1 cellular context compared by ENCODE assay signal in genomic region chr9:133345596-133345995, GRCh38.
TF ChIP-seq lines count a peak whose summit lies in the region.

No MANE protein-coding gene starts in this region.

TF ChIP-seq in H1, 55 proteins besides CTCF, POLR2A, EP300 and RAD21:
- TF ChIP-seq SAP30 (IDR thresholded peaks at IDR 0.05; ENCODE audit: insufficient read depth, insufficient replicate concordance, low read length) (no peak), EGR1 (IDR thresholded peaks at IDR 0.05; ENCODE audit: borderline replicate concordance, low read depth, low read length) (no peak), CBX8 (IDR thresholded peaks at IDR 0.05; ENCODE audit: borderline replicate concordance, low read depth, low read length) (no peak), MAX (IDR thresholded peaks at IDR 0.05) (no peak), HDAC2 (IDR thresholded peaks at IDR 0.05; ENCODE audit: borderline replicate concordance in 1 of 2, low read depth in 2 of 2, low read length in 2 of 2) (no peak), TCF12 (IDR thresholded peaks at IDR 0.05; ENCODE audit: low read depth, low read length) (no peak), SP1 (IDR thresholded peaks at IDR 0.05; ENCODE audit: low read depth, low read length) (no peak), GTF2F1 (IDR thresholded peaks at IDR 0.05; ENCODE audit: borderline replicate concordance, low read depth, low read length) (no peak)
